Comparison of ENCODE assay signal across 25 cellular contexts in the genomic region with DNA sequence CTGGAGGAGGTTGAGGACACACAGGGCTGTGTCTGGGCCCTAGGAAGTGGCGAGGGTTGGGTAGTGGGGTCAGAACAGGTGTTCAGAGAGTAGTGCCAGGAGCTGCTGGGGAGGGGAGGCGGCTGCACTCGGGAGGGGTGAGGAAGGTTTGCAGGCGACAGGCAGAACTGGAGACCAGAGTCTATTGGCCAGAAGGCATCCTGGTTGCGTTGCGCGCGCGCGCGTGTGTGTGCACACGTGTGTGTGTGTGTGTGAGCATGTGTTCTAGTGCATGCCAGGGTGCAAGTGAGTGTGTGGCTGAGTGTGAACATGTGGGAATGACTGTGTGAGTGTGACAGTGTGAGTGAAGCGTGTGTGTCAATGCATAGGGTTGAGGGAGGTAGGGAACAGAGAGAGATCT.
"Had no signal": no experiment of that assay in that cellular context is flagged by ENCODE, and none has a peak within 500 bp of the region (broad histone marks: within the 10 kb centered on the region; RNA-seq: fewer than 3 reads in every experiment).

No MANE protein-coding gene starts in this region.

- H3K9me3 ChIP-seq: gastrocnemius medialis, pancreas, testis had no signal

- H3K36me3 Mint-ChIP-seq: naive B cell; stimulated activated effector memory CD8-positive, alpha-beta T cell treated with anti-CD3 and anti-CD28 coated beads, Interleukin-12 subunit alpha, Interleukin-12 subunit beta, amount 100 ng/mL, for 72 hours had no signal

- H3K27ac Mint-ChIP-seq: immature natural killer cell; naive B cell; progenitor cell of endocrine pancreas; stimulated activated effector memory CD8-positive, alpha-beta T cell treated with anti-CD3 and anti-CD28 coated beads, Interleukin-12 subunit alpha, Interleukin-12 subunit beta, amount 100 ng/mL, for 72 hours; stimulated activated naive CD8-positive, alpha-beta T cell treated with anti-CD3 and anti-CD28 coated beads, Interleukin-15, Interleukin-2, amounts not matched to agents 100 ng/mL and 50 ng/mL, for 24 hours had no signal

- ATAC-seq: gastrocnemius medialis; right cardiac atrium; stimulated activated effector memory CD8-positive, alpha-beta T cell treated with anti-CD3 and anti-CD28 coated beads, Interleukin-12 subunit alpha, Interleukin-12 subunit beta, amount 100 ng/mL, for 72 hours had no signal

- H3K4me3 Mint-ChIP-seq: central memory CD8-positive, alpha-beta T cell; immature natural killer cell; neural crest cell; stimulated activated effector memory CD8-positive, alpha-beta T cell treated with anti-CD3 and anti-CD28 coated beads, Interleukin-12 subunit alpha, Interleukin-12 subunit beta, amount 100 ng/mL, for 72 hours; stimulated activated naive CD8-positive, alpha-beta T cell treated with anti-CD3 and anti-CD28 coated beads, Interleukin-15, Interleukin-2, amounts not matched to agents 100 ng/mL and 50 ng/mL, for 24 hours had no signal

- H3K36me3 ChIP-seq: esophagus muscularis mucosa, gastrocnemius medialis, left ventricle myocardium inferior, pancreas, tibial nerve had no signal

- DNase-seq: effector memory CD4-positive, alpha-beta T cell; gastrocnemius medialis; glutamatergic neuron; immature natural killer cell; left ventricle myocardium inferior; mesenchymal stem cell; midbrain; naive B cell; occipital lobe; pancreas; right cardiac atrium; stimulated activated CD4-positive, alpha-beta T cell treated with anti-CD3 and anti-CD28 coated beads, Interleukin-4, amount 100 ng/mL, for 1 hour; stimulated activated CD8-positive, alpha-beta memory T cell treated with anti-CD3 and anti-CD28 coated beads, Interleukin-4, amount 100 ng/mL, for 48 hours; testis had no signal

- H3K27ac ChIP-seq: epithelial cell of prostate, esophagus muscularis mucosa, gastrocnemius medialis, left ventricle myocardium inferior, pancreas, testis, tibial nerve had no signal

- H3K9me3 Mint-ChIP-seq: central memory CD8-positive, alpha-beta T cell; stimulated activated effector memory CD8-positive, alpha-beta T cell treated with anti-CD3 and anti-CD28 coated beads, Interleukin-12 subunit alpha, Interleukin-12 subunit beta, amount 100 ng/mL, for 72 hours; stimulated activated naive CD8-positive, alpha-beta T cell treated with anti-CD3 and anti-CD28 coated beads, Interleukin-15, Interleukin-2, amounts not matched to agents 100 ng/mL and 50 ng/mL, for 24 hours had no signal

- H3K4me1 Mint-ChIP-seq: central memory CD8-positive, alpha-beta T cell; immature natural killer cell; naive B cell; stimulated activated effector memory CD8-positive, alpha-beta T cell treated with anti-CD3 and anti-CD28 coated beads, Interleukin-12 subunit alpha, Interleukin-12 subunit beta, amount 100 ng/mL, for 72 hours had no signal

- H3K4me3 ChIP-seq: esophagus muscularis mucosa, gastrocnemius medialis, left ventricle myocardium inferior, lung, pancreas, testis, tibial nerve had no signal

- H3K27me3 ChIP-seq: pancreas, testis had no signal

- FAIRE-seq: endometrium, keratinocyte, pancreas had no signal

- H3K4me1 ChIP-seq: esophagus muscularis mucosa, gastrocnemius medialis, left ventricle myocardium inferior, pancreas, testis, tibial nerve had no signal
